ENCODE assay signal across 1 cellular context in the genomic region with DNA sequence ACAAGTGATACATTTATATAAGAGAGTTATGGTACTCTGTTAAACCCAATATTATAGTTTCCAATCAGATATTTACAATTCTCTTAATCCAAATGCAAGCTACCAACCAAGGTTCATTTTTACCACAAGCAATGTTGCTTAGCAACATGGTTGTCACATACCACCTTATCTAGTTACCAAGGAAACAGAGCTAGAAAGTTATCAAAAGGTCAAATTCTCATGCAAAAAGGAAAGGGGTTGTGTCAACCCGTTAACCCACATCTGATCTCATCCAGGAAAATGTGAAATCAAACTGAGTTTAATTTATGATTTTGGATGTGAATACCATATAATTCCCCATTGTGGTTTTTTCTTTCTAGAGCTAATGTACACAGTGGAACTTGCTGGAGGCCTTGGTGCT.
A peak's percentile ranks its signal among the peaks of the same experiment; 100 is the strongest.
TF ChIP-seq lines count a peak whose summit lies in the region.

No MANE protein-coding gene starts in this region.

TF ChIP-seq in K562, 482 proteins besides CTCF, POLR2A, EP300 and RAD21 (continued from another document):
- TF ChIP-seq, protein P1, sequence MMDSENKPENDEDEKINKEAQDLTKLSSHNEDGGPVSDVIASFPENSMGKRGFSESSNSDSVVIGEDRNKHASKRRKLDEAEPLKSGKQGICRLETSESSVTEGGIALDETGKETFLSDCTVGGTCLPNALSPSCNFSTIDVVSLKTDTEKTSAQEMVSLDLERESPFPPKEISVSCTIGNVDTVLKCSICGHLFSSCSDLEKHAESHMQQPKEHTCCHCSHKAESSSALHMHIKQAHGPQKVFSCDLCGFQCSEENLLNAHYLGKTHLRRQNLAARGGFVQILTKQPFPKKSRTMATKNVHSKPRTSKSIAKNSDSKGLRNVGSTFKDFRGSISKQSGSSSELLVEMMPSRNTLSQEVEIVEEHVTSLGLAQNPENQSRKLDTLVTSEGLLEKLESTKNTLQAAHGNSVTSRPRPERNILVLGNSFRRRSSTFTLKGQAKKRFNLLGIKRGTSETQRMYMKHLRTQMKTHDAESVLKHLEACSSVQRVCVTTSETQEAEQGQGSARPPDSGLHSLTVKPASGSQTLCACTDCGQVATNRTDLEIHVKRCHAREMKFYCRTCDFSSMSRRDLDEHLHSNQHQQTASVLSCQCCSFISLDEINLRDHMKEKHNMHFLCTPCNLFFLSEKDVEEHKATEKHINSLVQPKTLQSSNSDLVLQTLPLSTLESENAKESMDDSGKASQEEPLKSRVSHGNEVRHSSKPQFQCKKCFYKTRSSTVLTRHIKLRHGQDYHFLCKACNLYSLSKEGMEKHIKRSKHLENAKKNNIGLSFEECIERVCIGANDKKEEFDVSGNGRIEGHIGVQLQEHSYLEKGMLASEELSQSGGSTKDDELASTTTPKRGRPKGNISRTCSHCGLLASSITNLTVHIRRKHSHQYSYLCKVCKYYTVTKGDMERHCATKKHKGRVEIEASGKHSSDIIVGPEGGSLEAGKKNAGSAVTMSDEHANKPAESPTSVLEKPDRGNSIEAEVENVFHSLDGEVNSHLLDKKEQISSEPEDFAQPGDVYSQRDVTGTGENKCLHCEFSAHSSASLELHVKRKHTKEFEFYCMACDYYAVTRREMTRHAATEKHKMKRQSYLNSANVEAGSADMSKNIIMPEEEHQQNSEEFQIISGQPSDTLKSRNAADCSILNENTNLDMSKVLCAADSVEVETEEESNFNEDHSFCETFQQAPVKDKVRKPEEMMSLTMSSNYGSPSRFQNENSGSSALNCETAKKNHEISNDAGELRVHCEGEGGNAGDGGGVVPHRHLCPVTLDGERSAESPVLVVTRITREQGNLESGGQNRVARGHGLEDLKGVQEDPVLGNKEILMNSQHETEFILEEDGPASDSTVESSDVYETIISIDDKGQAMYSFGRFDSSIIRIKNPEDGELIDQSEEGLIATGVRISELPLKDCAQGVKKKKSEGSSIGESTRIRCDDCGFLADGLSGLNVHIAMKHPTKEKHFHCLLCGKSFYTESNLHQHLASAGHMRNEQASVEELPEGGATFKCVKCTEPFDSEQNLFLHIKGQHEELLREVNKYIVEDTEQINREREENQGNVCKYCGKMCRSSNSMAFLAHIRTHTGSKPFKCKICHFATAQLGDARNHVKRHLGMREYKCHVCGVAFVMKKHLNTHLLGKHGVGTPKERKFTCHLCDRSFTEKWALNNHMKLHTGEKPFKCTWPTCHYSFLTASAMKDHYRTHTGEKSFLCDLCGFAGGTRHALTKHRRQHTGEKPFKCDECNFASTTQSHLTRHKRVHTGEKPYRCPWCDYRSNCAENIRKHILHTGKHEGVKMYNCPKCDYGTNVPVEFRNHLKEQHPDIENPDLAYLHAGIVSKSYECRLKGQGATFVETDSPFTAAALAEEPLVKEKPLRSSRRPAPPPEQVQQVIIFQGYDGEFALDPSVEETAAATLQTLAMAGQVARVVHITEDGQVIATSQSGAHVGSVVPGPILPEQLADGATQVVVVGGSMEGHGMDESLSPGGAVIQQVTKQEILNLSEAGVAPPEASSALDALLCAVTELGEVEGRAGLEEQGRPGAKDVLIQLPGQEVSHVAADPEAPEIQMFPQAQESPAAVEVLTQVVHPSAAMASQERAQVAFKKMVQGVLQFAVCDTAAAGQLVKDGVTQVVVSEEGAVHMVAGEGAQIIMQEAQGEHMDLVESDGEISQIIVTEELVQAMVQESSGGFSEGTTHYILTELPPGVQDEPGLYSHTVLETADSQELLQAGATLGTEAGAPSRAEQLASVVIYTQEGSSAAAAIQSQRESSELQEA (IDR thresholded peaks at IDR 0.05; ENCODE audit: low read depth), result no peak
- TF ChIP-seq TARDBP (IDR thresholded peaks at IDR 0.05), result no peak
- TF ChIP-seq, protein P2, sequence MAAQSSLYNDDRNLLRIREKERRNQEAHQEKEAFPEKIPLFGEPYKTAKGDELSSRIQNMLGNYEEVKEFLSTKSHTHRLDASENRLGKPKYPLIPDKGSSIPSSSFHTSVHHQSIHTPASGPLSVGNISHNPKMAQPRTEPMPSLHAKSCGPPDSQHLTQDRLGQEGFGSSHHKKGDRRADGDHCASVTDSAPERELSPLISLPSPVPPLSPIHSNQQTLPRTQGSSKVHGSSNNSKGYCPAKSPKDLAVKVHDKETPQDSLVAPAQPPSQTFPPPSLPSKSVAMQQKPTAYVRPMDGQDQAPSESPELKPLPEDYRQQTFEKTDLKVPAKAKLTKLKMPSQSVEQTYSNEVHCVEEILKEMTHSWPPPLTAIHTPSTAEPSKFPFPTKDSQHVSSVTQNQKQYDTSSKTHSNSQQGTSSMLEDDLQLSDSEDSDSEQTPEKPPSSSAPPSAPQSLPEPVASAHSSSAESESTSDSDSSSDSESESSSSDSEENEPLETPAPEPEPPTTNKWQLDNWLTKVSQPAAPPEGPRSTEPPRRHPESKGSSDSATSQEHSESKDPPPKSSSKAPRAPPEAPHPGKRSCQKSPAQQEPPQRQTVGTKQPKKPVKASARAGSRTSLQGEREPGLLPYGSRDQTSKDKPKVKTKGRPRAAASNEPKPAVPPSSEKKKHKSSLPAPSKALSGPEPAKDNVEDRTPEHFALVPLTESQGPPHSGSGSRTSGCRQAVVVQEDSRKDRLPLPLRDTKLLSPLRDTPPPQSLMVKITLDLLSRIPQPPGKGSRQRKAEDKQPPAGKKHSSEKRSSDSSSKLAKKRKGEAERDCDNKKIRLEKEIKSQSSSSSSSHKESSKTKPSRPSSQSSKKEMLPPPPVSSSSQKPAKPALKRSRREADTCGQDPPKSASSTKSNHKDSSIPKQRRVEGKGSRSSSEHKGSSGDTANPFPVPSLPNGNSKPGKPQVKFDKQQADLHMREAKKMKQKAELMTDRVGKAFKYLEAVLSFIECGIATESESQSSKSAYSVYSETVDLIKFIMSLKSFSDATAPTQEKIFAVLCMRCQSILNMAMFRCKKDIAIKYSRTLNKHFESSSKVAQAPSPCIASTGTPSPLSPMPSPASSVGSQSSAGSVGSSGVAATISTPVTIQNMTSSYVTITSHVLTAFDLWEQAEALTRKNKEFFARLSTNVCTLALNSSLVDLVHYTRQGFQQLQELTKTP (IDR thresholded peaks at IDR 0.05; ENCODE audit: low read depth in 1 of 2, partially characterized antibody in 2 of 2), result no peak
- peak; percentile 21; the same call in 1 of the 2 replicates for TF ChIP-seq RFX1 (IDR thresholded peaks at IDR 0.05)
- TF ChIP-seq PHF8 (IDR thresholded peaks at IDR 0.05; ENCODE audit: borderline replicate concordance, low read length), result no peak
- TF ChIP-seq HNRNPK (IDR thresholded peaks at IDR 0.05; ENCODE audit: low read depth, low read length, poor library complexity, severe bottlenecking), result no peak
